ENCODE assay signal across 1 cellular context in genomic region chr12:123971449-123971769, GRCh38.
TF ChIP-seq lines count a peak whose summit lies in the region.

No MANE protein-coding gene starts in this region.

TF ChIP-seq in K562, 482 proteins besides CTCF, POLR2A, EP300 and RAD21 (continued from another document):
- TF ChIP-seq U2AF1 (optimal IDR thresholded peaks at IDR 0.05; ENCODE audit: low read depth, low read length) (no peak), HIVEP1 (CRISPR knock-in tag; IDR thresholded peaks at IDR 0.05) (no peak), ARHGAP35 (IDR thresholded peaks at IDR 0.05; ENCODE audit: partially characterized antibody) (no peak), ZBTB40 (IDR thresholded peaks at IDR 0.05) (no peak), ZBTB40 (CRISPR knock-in tag; IDR thresholded peaks at IDR 0.05) (no peak), MBD1 (CRISPR knock-in tag; IDR thresholded peaks at IDR 0.05) (peak; percentile 33; the same call in 1 of the 2 replicates), MLX (CRISPR knock-in tag; conservative IDR thresholded peaks at IDR 0.05) (no peak)
